1 cellular context compared by ENCODE assay signal in the genomic region with DNA sequence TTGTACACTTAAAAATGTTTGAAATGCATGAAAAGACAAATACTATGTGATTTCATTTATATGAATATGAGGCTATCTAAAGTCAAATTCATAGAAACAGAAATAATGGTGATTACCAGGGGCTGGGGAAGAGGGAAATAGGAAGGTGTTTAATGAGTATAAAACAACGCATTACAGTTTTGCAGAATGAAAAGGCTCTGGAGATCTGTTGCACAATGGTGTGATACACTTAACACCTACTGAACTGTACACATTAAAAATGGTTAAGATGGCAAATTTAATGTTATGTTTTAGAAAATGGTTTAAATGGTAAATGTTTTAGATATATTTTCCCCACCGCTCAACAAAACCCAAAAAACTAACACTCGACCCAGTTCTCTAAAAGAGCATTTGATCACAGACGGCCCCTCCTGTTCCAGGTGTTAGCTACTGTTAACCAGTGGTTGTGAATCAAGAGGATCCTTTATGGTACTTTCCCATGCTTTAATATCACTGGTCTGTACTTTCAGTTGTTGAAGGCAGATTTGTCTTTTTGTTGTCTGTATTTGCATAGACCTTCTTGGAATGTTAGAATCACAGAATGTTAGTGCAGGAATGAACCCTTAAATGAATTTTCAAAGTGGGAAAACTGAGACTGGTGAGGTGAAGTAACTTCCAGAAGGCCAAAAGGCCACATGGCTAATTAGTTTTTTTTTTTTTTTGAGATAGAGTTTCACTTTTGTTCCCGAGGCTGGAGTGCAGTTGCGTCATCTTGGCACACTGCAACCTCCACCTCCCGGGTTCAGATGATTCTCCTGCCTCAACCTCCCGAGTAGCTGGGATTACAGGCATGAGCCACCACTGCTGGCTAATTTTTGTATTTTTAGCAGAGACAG.
TF ChIP-seq lines count a peak whose summit lies in the region.

No MANE protein-coding gene starts in this region.

TF ChIP-seq in K562, 482 proteins besides CTCF, POLR2A, EP300 and RAD21 (continued from another document):
- TF ChIP-seq, protein P1, sequence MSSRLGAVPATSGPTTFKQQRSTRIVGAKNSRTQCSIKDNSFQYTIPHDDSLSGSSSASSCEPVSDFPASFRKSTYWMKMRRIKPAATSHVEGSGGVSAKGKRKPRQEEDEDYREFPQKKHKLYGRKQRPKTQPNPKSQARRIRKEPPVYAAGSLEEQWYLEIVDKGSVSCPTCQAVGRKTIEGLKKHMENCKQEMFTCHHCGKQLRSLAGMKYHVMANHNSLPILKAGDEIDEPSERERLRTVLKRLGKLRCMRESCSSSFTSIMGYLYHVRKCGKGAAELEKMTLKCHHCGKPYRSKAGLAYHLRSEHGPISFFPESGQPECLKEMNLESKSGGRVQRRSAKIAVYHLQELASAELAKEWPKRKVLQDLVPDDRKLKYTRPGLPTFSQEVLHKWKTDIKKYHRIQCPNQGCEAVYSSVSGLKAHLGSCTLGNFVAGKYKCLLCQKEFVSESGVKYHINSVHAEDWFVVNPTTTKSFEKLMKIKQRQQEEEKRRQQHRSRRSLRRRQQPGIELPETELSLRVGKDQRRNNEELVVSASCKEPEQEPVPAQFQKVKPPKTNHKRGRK (tag; IDR thresholded peaks at IDR 0.05) = no peak
- TF ChIP-seq ZNF764 (CRISPR knock-in tag; IDR thresholded peaks at IDR 0.05; ENCODE audit: low read depth) = no peak
- TF ChIP-seq ERF (CRISPR knock-in tag; IDR thresholded peaks at IDR 0.05) = no peak
- TF ChIP-seq FOXJ2 (tag; IDR thresholded peaks at IDR 0.05) = no peak
- TF ChIP-seq FOXK2 (conservative IDR thresholded peaks at IDR 0.05 in 1 of 2, IDR thresholded peaks at IDR 0.05 in 1 of 2; ENCODE audit: low read depth in 2 of 2) = no peak
- no peak for TF ChIP-seq NFE2L1 (tag; IDR thresholded peaks at IDR 0.05; ENCODE audit: borderline replicate concordance, low read depth)
- TF ChIP-seq RCOR1 (IDR thresholded peaks at IDR 0.05; ENCODE audit: borderline replicate concordance in 1 of 2, low read depth in 2 of 2, low read length in 2 of 2) = no peak
- no peak for TF ChIP-seq SP2 (IDR thresholded peaks at IDR 0.05; ENCODE audit: extremely low read depth, low read depth, low read length, poor library complexity, severe bottlenecking)
- TF ChIP-seq CEBPB (tag; IDR thresholded peaks at IDR 0.05) = peak; percentile 84
- no peak for TF ChIP-seq ZNF444 (CRISPR knock-in tag; IDR thresholded peaks at IDR 0.05)
- peak; percentile 14; the same call in 1 of the 2 replicates for TF ChIP-seq ARID1B (IDR thresholded peaks at IDR 0.05)
- no peak for TF ChIP-seq ILK (tag; IDR thresholded peaks at IDR 0.05; ENCODE audit: borderline replicate concordance, low read depth)
- TF ChIP-seq L3MBTL2 (IDR thresholded peaks at IDR 0.05) = peak; percentile 33; the same call in 1 of the 2 replicates
- no peak for TF ChIP-seq KLF13 (tag; IDR thresholded peaks at IDR 0.05; ENCODE audit: borderline replicate concordance, low read depth)
- 0 out of 2 replicates have a peak, but pooled peaks have one; percentile 19 for TF ChIP-seq JUND (IDR thresholded peaks at IDR 0.05; ENCODE audit: borderline replicate concordance, low read depth, low read length)
- TF ChIP-seq JUND (tag; IDR thresholded peaks at IDR 0.05; ENCODE audit: borderline replicate concordance, low read depth, low read length) = no peak
- TF ChIP-seq SIN3B (IDR thresholded peaks at IDR 0.05; ENCODE audit: low read depth) = no peak
- no peak for TF ChIP-seq ZNF347 (CRISPR knock-in tag; IDR thresholded peaks at IDR 0.05; ENCODE audit: low read depth)
- TF ChIP-seq, protein P2, sequence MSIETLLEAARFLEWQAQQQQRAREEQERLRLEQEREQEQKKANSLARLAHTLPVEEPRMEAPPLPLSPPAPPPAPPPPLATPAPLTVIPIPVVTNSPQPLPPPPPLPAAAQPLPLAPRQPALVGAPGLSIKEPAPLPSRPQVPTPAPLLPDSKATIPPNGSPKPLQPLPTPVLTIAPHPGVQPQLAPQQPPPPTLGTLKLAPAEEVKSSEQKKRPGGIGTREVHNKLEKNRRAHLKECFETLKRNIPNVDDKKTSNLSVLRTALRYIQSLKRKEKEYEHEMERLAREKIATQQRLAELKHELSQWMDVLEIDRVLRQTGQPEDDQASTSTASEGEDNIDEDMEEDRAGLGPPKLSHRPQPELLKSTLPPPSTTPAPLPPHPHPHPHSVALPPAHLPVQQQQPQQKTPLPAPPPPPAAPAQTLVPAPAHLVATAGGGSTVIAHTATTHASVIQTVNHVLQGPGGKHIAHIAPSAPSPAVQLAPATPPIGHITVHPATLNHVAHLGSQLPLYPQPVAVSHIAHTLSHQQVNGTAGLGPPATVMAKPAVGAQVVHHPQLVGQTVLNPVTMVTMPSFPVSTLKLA (conservative IDR thresholded peaks at IDR 0.05) = peak in 1 of 2 experiments; percentile 25; a peak in 1 of 4 replicates
- TF ChIP-seq, protein P3, sequence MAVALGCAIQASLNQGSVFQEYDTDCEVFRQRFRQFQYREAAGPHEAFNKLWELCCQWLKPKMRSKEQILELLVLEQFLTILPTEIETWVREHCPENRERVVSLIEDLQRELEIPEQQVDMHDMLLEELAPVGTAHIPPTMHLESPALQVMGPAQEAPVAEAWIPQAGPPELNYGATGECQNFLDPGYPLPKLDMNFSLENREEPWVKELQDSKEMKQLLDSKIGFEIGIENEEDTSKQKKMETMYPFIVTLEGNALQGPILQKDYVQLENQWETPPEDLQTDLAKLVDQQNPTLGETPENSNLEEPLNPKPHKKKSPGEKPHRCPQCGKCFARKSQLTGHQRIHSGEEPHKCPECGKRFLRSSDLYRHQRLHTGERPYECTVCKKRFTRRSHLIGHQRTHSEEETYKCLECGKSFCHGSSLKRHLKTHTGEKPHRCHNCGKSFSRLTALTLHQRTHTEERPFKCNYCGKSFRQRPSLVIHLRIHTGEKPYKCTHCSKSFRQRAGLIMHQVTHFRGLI (CRISPR knock-in tag; IDR thresholded peaks at IDR 0.05) = no peak
- TF ChIP-seq, protein P4, sequence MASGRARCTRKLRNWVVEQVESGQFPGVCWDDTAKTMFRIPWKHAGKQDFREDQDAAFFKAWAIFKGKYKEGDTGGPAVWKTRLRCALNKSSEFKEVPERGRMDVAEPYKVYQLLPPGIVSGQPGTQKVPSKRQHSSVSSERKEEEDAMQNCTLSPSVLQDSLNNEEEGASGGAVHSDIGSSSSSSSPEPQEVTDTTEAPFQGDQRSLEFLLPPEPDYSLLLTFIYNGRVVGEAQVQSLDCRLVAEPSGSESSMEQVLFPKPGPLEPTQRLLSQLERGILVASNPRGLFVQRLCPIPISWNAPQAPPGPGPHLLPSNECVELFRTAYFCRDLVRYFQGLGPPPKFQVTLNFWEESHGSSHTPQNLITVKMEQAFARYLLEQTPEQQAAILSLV (tag; IDR thresholded peaks at IDR 0.05) = 0 out of 2 replicates have a peak, but pooled peaks have one; percentile 26
- TF ChIP-seq, protein P5, sequence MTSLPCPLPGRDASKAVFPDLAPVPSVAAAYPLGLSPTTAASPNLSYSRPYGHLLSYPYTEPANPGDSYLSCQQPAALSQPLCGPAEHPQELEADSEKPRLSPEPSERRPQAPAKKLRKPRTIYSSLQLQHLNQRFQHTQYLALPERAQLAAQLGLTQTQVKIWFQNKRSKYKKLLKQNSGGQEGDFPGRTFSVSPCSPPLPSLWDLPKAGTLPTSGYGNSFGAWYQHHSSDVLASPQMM (CRISPR knock-in tag; IDR thresholded peaks at IDR 0.05) = no peak
- TF ChIP-seq FOXA1 (IDR thresholded peaks at IDR 0.05; ENCODE audit: borderline replicate concordance) = no peak
- no peak for TF ChIP-seq TEAD1 (CRISPR knock-in tag; IDR thresholded peaks at IDR 0.05)
- no peak for TF ChIP-seq MEIS2 (IDR thresholded peaks at IDR 0.05; ENCODE audit: partially characterized antibody)
- TF ChIP-seq, protein P6, sequence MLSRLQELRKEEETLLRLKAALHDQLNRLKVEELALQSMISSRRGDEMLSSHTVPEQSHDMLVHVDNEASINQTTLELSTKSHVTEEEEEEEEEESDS (CRISPR knock-in tag; IDR thresholded peaks at IDR 0.05) = no peak
- TF ChIP-seq ARNT (IDR thresholded peaks at IDR 0.05) = no peak
- TF ChIP-seq NR3C1 (CRISPR knock-in tag; IDR thresholded peaks at IDR 0.05) = no peak
- peak; percentile 68; the same call in 1 of the 2 replicates for TF ChIP-seq CEBPG (CRISPR knock-in tag; IDR thresholded peaks at IDR 0.05)
- TF ChIP-seq CEBPG (tag; conservative IDR thresholded peaks at IDR 0.05 in 1 of 2, IDR thresholded peaks at IDR 0.05 in 1 of 2) = peak; percentile 81 to 94
- peak; percentile 51; the same call in 1 of the 2 replicates for TF ChIP-seq MYC (IDR thresholded peaks at IDR 0.05; ENCODE audit: low read depth, low read length)
- TF ChIP-seq MYC (CRISPR knock-in tag; IDR thresholded peaks at IDR 0.05; ENCODE audit: borderline replicate concordance, low read depth) = no peak
- TF ChIP-seq TAF15 (IDR thresholded peaks at IDR 0.05; ENCODE audit: low read depth, low read length) = no peak
- no peak for TF ChIP-seq NR4A1 (CRISPR knock-in tag; IDR thresholded peaks at IDR 0.05)
- no peak for TF ChIP-seq NR4A1 (tag; IDR thresholded peaks at IDR 0.05)
- TF ChIP-seq, protein P7, sequence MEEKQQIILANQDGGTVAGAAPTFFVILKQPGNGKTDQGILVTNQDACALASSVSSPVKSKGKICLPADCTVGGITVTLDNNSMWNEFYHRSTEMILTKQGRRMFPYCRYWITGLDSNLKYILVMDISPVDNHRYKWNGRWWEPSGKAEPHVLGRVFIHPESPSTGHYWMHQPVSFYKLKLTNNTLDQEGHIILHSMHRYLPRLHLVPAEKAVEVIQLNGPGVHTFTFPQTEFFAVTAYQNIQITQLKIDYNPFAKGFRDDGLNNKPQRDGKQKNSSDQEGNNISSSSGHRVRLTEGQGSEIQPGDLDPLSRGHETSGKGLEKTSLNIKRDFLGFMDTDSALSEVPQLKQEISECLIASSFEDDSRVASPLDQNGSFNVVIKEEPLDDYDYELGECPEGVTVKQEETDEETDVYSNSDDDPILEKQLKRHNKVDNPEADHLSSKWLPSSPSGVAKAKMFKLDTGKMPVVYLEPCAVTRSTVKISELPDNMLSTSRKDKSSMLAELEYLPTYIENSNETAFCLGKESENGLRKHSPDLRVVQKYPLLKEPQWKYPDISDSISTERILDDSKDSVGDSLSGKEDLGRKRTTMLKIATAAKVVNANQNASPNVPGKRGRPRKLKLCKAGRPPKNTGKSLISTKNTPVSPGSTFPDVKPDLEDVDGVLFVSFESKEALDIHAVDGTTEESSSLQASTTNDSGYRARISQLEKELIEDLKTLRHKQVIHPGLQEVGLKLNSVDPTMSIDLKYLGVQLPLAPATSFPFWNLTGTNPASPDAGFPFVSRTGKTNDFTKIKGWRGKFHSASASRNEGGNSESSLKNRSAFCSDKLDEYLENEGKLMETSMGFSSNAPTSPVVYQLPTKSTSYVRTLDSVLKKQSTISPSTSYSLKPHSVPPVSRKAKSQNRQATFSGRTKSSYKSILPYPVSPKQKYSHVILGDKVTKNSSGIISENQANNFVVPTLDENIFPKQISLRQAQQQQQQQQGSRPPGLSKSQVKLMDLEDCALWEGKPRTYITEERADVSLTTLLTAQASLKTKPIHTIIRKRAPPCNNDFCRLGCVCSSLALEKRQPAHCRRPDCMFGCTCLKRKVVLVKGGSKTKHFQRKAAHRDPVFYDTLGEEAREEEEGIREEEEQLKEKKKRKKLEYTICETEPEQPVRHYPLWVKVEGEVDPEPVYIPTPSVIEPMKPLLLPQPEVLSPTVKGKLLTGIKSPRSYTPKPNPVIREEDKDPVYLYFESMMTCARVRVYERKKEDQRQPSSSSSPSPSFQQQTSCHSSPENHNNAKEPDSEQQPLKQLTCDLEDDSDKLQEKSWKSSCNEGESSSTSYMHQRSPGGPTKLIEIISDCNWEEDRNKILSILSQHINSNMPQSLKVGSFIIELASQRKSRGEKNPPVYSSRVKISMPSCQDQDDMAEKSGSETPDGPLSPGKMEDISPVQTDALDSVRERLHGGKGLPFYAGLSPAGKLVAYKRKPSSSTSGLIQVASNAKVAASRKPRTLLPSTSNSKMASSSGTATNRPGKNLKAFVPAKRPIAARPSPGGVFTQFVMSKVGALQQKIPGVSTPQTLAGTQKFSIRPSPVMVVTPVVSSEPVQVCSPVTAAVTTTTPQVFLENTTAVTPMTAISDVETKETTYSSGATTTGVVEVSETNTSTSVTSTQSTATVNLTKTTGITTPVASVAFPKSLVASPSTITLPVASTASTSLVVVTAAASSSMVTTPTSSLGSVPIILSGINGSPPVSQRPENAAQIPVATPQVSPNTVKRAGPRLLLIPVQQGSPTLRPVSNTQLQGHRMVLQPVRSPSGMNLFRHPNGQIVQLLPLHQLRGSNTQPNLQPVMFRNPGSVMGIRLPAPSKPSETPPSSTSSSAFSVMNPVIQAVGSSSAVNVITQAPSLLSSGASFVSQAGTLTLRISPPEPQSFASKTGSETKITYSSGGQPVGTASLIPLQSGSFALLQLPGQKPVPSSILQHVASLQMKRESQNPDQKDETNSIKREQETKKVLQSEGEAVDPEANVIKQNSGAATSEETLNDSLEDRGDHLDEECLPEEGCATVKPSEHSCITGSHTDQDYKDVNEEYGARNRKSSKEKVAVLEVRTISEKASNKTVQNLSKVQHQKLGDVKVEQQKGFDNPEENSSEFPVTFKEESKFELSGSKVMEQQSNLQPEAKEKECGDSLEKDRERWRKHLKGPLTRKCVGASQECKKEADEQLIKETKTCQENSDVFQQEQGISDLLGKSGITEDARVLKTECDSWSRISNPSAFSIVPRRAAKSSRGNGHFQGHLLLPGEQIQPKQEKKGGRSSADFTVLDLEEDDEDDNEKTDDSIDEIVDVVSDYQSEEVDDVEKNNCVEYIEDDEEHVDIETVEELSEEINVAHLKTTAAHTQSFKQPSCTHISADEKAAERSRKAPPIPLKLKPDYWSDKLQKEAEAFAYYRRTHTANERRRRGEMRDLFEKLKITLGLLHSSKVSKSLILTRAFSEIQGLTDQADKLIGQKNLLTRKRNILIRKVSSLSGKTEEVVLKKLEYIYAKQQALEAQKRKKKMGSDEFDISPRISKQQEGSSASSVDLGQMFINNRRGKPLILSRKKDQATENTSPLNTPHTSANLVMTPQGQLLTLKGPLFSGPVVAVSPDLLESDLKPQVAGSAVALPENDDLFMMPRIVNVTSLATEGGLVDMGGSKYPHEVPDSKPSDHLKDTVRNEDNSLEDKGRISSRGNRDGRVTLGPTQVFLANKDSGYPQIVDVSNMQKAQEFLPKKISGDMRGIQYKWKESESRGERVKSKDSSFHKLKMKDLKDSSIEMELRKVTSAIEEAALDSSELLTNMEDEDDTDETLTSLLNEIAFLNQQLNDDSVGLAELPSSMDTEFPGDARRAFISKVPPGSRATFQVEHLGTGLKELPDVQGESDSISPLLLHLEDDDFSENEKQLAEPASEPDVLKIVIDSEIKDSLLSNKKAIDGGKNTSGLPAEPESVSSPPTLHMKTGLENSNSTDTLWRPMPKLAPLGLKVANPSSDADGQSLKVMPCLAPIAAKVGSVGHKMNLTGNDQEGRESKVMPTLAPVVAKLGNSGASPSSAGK (IDR thresholded peaks at IDR 0.05) = peak; percentile 39; the same call in 1 of the 2 replicates
- TF ChIP-seq ZNF140 (CRISPR knock-in tag; IDR thresholded peaks at IDR 0.05) = no peak
- peak in 1 of 2 experiments; percentile 35; a peak in 1 of 4 replicates for TF ChIP-seq TRIM24 (IDR thresholded peaks at IDR 0.05)
- TF ChIP-seq FOXK1 (CRISPR knock-in tag; IDR thresholded peaks at IDR 0.05; ENCODE audit: borderline replicate concordance) = no peak
- TF ChIP-seq KLF1 (tag; IDR thresholded peaks at IDR 0.05) = no peak
- no peak for TF ChIP-seq FOXA3 (CRISPR knock-in tag; conservative IDR thresholded peaks at IDR 0.05 in 1 of 2, IDR thresholded peaks at IDR 0.05 in 1 of 2)
- no peak for TF ChIP-seq POLR2AphosphoS5 (IDR thresholded peaks at IDR 0.05; ENCODE audit: control insufficient read depth, insufficient read depth, low read depth, low read length)
- TF ChIP-seq ZNF384 (IDR thresholded peaks at IDR 0.05; ENCODE audit: low read depth, low read length) = peak; percentile 76
- no peak for TF ChIP-seq ZNF354B (CRISPR knock-in tag; IDR thresholded peaks at IDR 0.05)
- no peak for TF ChIP-seq ESRRA (IDR thresholded peaks at IDR 0.05; ENCODE audit: borderline replicate concordance, low read depth)
